In the genomic region with DNA sequence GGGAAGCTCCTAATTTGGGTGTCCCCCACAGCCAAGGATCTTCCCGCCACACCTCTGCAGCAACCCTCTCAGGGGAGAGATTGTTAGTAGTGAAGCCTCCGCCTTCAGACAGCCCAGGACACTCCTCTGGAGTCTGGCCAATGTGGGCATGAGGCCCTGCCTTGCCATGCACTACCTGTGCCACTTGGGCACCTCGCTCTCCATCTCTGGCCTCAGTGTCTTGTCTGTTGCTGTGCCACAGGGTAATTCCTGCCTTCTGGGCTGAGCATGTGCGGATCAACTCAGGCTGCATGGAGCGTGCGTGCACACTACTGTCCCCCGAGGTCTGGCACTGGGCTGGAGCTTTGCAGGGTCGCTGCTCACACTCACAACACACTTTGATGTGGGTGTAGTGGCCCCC, we compare ENCODE assay signal across 28 cellular contexts. TPM values are rescaled to one million over a fixed set of nuclear protein-coding genes. Genes with fewer than 3 reads are reported as not detected.
"Had no signal": no experiment of that assay in that cellular context is flagged by ENCODE, and none has a peak within 500 bp of the region (broad histone marks: within the 10 kb centered on the region; RNA-seq: fewer than 3 reads in every experiment).

No MANE protein-coding gene starts in this region.

- H3K27me3 ChIP-seq: ascending aorta, body of pancreas had no signal

- H3K27ac ChIP-seq: ascending aorta, body of pancreas, SJCRH30 had no signal

- ATAC-seq: activated CD8-positive, alpha-beta T cell treated with anti-CD3 and anti-CD28 coated beads, Interleukin-2, amount 10 ng/mL, durations not matched to agents 7 days and 5 days; activated naive CD4-positive, alpha-beta T cell treated with anti-CD3 and anti-CD28 coated beads, Interleukin-2, amount 50 U/mL, for 72 hours; activated naive CD8-positive, alpha-beta T cell treated with anti-CD3 and anti-CD28 coated beads, Interleukin-2, amount 50 U/mL, for 24 hours; body of pancreas; Panc1 had no signal

- H3K9me3 ChIP-seq: ascending aorta, body of pancreas, SJCRH30, SK-N-SH had no signal

- DNase-seq: activated CD4-positive, alpha-beta T cell treated with anti-CD3 and anti-CD28 coated beads for 48 hours; activated CD4-positive, alpha-beta T cell treated with anti-CD3 and anti-CD28 coated beads, Interleukin-2, amount 50 U/mL, for 4 hours; activated CD4-positive, CD25-positive, alpha-beta regulatory T cell treated with anti-CD3 and anti-CD28 coated beads, Interleukin-2, amount 50 U/mL, for 72 hours; activated CD8-positive, alpha-beta T cell treated with anti-CD3 and anti-CD28 coated beads, Interleukin-2, amount 10 ng/mL, durations not matched to agents 7 days and 5 days; activated effector memory CD4-positive, alpha-beta T cell treated with Interleukin-2 at 50 U/mL for 16 hours; activated naive CD4-positive, alpha-beta T cell; activated naive CD8-positive, alpha-beta T cell treated with anti-CD3 and anti-CD28 coated beads, Interleukin-2, amount 50 U/mL, for 24 hours; activated T-cell treated with anti-CD3 and anti-CD28 coated beads, Interleukin-2, amount 50 U/mL, for 24 hours; amniotic stem cell; body of pancreas; KG1; NCI-H1048; NCI-H146; NCI-H187 treated with DMSO at 0.1 percent for 48 hours; NCI-H345; NCI-H510A; NCI-H526 treated with DMSO at 0.1 percent for 48 hours; NCI-H82; Right ventricle myocardium superior; RPMI8226; SJCRH30; SK-N-SH; T-helper 1 cell had no signal

- H3K4me3 ChIP-seq: ascending aorta, body of pancreas, SJCRH30 had no signal

- H3K9ac ChIP-seq: SK-N-SH had no signal

- H3K4me1 ChIP-seq: ascending aorta, SJCRH30 had no signal

- H3K36me3 ChIP-seq: ascending aorta, SJCRH30 had no signal

- H3K4me2 ChIP-seq: SK-N-SH had no signal

RNA-seq across cellular contexts. Expression of a gene that starts 7.9 kb away (rescaled TPM):
- total RNA-seq: SJCRH30 had no signal

RNA-seq across cellular contexts. Expression of a gene that starts 17.2 kb away (rescaled TPM):
- total RNA-seq: activated CD8-positive, alpha-beta T cell treated with anti-CD3 and anti-CD28 coated beads, Interleukin-2, amount 10 ng/mL, durations not matched to agents 7 days and 5 days; activated naive CD4-positive, alpha-beta T cell treated with anti-CD3 and anti-CD28 coated beads, Interleukin-2, amount 50 U/mL, for 72 hours; ascending aorta; OCI-LY7; SJCRH30; T-helper 2 cell treated with Interferon-gamma antibody and Interleukin-4, amounts not matched to agents 100 ng/mL and 5 ng/mL, for 36 hours had no signal
